ENCODE assay signal across 8 cellular contexts in the genomic region with DNA sequence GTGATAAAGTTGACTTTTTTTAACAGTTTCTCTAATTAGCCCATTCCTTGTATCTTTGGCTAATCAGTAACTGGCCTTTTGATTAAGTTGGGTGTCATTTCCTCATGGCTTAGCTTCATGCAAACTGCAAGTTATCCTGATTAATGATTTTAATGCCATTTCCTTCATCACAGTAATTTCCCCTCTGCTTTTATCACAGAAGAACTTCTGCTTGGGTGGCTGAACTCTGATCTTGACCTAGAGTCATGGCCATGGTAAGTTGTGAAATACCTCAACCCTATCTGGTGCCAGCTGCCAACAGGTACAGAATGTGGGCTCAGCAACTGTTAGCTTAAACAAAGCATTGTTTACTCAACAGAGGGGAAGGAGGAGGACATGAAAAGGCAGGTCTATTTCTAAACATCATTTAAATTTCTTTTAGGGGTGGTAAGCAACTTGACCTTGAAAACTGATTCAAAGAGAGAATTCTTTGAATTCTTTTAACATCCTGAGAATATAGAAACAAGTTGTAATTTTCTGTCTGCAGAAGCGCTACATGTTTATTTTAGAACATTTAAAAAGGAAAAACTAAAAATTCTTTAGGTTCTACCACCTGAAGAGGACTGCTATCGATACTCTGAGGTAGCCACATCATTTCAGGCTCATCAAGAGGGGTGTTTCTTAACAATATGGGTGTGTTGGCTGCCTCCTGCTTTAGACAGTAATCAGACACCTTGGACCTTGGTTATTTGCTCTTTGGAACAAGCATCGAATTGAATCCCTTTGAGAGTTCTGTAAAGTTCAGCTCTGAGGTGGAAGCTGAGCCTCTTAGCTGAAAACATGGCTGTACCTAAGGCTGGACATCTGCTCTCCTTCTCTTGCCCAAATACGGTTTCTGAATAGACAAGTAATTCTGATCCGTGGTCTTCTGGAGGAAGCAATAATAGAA. TPM values are rescaled to one million over a fixed set of nuclear protein-coding genes. Genes with fewer than 3 reads are reported as not detected.
A peak's percentile ranks its signal among the peaks of the same experiment; 100 is the strongest.
DNase-seq lines count a peak whose midpoint lies in the region; ATAC-seq and TF ChIP-seq lines count a peak whose summit lies in the region.

No MANE protein-coding gene starts in this region.

- intact Hi-C loops in posterior vena cava (cut with DNase I): no loop called here

- no peak overlapping the region for H3K4me3 ChIP-seq in OCI-LY3 (ENCODE audit: low read length)

- ATAC-seq in HG03095 (IDR thresholded peaks at IDR 0.05; ENCODE audit: unreplicated experiment) (peak; percentile 46), left lobe of liver (peak; percentile 82), GM21390 (IDR thresholded peaks at IDR 0.05; ENCODE audit: unreplicated experiment) (no peak)

- H4K20me1 ChIP-seq in OCI-LY3 (ENCODE audit: insufficient read depth, low read length): no peaks in the 10 kb centered on the region

- no peaks in the 10 kb centered on the region for H3K27me3 ChIP-seq in OCI-LY3 (ENCODE audit: low read depth, low read length)

- no peaks in the 10 kb centered on the region for H3K79me2 ChIP-seq in OCI-LY3 (ENCODE audit: low read length)

- H2AFZ ChIP-seq in OCI-LY3 (ENCODE audit: low read depth, low read length): no peak overlapping the region

- H3K4me2 ChIP-seq in OCI-LY3 (ENCODE audit: low read length): peak overlapping the region; percentile 33

- no peak for TF ChIP-seq CTCF in OCI-LY3 (IDR thresholded peaks at IDR 0.05; ENCODE audit: low read depth, low read length)

- no peak overlapping the region for H3K27ac ChIP-seq in OCI-LY3 (ENCODE audit: low read length)

- no peaks in the 10 kb centered on the region for H3K36me3 ChIP-seq in OCI-LY3 (replicated peaks; ENCODE audit: low read depth, low read length)

- DNase-seq in DMS153 (lab: John Stamatoyannopoulos, UW) (peak; percentile 76), left lobe of liver (ENCODE audit: low spot score) (peak; percentile 85), posterior vena cava (ENCODE audit: low spot score) (no peak), NCI-H128 (lab: John Stamatoyannopoulos, UW; ENCODE audit: unreplicated experiment) (no peak)
- DNase-seq in activated CD4-positive, alpha-beta T cell treated with anti-CD3 and anti-CD28 coated beads, Interleukin-2, amount 50 U/mL, for 48 hours: no peak

- peaks cover 23% of the 10 kb centered on the region for H3K4me1 ChIP-seq in OCI-LY3 (ENCODE audit: low read length)

- H3K9me3 ChIP-seq in OCI-LY3 (ENCODE audit: insufficient read depth, low read length): no peaks in the 10 kb centered on the region

- H3K9ac ChIP-seq in OCI-LY3 (ENCODE audit: low read length): no peak overlapping the region

RNA-seq across cellular contexts. Expression of gene ANXA4, which starts 39.7 kb away (rescaled TPM):
- total RNA-seq in left lobe of liver (102 TPM), posterior vena cava (10 to 100 TPM; 90.8 to 92.2 TPM)

RNA-seq across cellular contexts. Expression of gene GMCL1, which starts 47.9 kb away (rescaled TPM):
- total RNA-seq in left lobe of liver (5.4 TPM), posterior vena cava (10 to 100 TPM; 10.4 to 11.5 TPM)

Comparison
In these comparisons a context has a peak if more than half of its experiments do, and no peak if none do; other contexts are left out.
1. DNase-seq: peak in DMS153 (single experiment) and left lobe of liver (single experiment); none in posterior vena cava (single experiment), activated CD4-positive, alpha-beta T cell treated with anti-CD3 and anti-CD28 coated beads, Interleukin-2, amount 50 U/mL, for 48 hours (0 of 2) and NCI-H128 (single experiment).